In genomic region chr4:54233128-54233696, GRCh38 we compare ENCODE assay signal across 8 cellular contexts. TPM values are rescaled to one million over a fixed set of nuclear protein-coding genes. Genes with fewer than 3 reads are reported as not detected.
DNase-seq lines count a peak whose midpoint lies in the region; ATAC-seq, FAIRE-seq and TF ChIP-seq lines count a peak whose summit lies in the region.

No MANE protein-coding gene starts in this region.

- peak overlapping the region; percentile 75 for H2BK120ac ChIP-seq in IMR-90 (ENCODE audit: low read depth, low read length)

- H3K9ac ChIP-seq in IMR-90 (ENCODE audit: low read depth, low read length), result peak overlapping the region; percentile 84

- peak overlapping the region; percentile 89 for H2BK5ac ChIP-seq in IMR-90 (ENCODE audit: low read depth, low read length, poor library complexity, severe bottlenecking)

- H3K4me2 ChIP-seq in IMR-90 (ENCODE audit: low read depth, low read length), result peak overlapping the region; percentile 70; the same call in 1 of the 2 replicates

- H3K56ac ChIP-seq in IMR-90 (ENCODE audit: extremely low read depth, insufficient read depth, low read length), result peak overlapping the region; percentile 48; the same call in 1 of the 2 replicates

- TF ChIP-seq RAD21 in IMR-90 (IDR thresholded peaks at IDR 0.05; ENCODE audit: low read length), result peak; percentile 92

- H3K27ac Mint-ChIP-seq in natural killer cell, result no peak overlapping the region
- H3K27ac Mint-ChIP-seq in stimulated activated naive B cell treated with anti-CD40 and anti-IgM and Interleukin-4, amounts not matched to agents 10 μg/mL and 1 μg/mL and 100 μg/mL, for 72 hours, result peak overlapping the region; percentile 81

- peak overlapping the region; percentile 61 for H4K91ac ChIP-seq in IMR-90 (ENCODE audit: insufficient read depth, low read depth, low read length)

- no peak overlapping the region for H2BK20ac ChIP-seq in IMR-90 (ENCODE audit: low read depth, low read length)

- peak; percentile 34 for DNase-seq in DMS114 treated with DMSO at 0.1 percent for 48 hours (lab: John Stamatoyannopoulos, UW; ENCODE audit: unreplicated experiment)
- DNase-seq in IMR-90, result peak; percentile 85
- DNase-seq in RCC 7860 (ENCODE audit: low spot score), result peak; percentile 42
- DNase-seq in activated T-helper 1 cell treated with anti-CD3 and anti-CD28 coated beads, Interleukin-2, amount 50 U/mL, for 16 hours (ENCODE audit: low read depth in 1 of 2, low spot score in 1 of 2), result peak; percentile 36 to 47
- DNase-seq in fibroblast of mammary gland (ENCODE audit: low read depth), result peak; percentile 76
- DNase-seq in natural killer cell, result peak; percentile 64
- peak; percentile 73 for DNase-seq in stimulated activated naive B cell treated with anti-CD40 and anti-IgM and Interleukin-4, amounts not matched to agents 10 μg/mL and 1 μg/mL and 100 μg/mL, for 72 hours

- in situ Hi-C loops in IMR-90 (cut with MboI; ENCODE audit: low sequenced_read_pairs), result loop anchor here (25.0 kb wide), 1 partner anchor 1696 kb away; no protein-coding TSS in a partner anchor

- peak overlapping the region; percentile 82 for H3K4me3 Mint-ChIP-seq in natural killer cell
- peak overlapping the region; percentile 76 to 86 for H3K4me3 Mint-ChIP-seq in stimulated activated naive B cell treated with anti-CD40 and anti-IgM and Interleukin-4, amounts not matched to agents 10 μg/mL and 1 μg/mL and 100 μg/mL, for 72 hours

- H3K4ac ChIP-seq in IMR-90 (ENCODE audit: low read depth, low read length), result peak overlapping the region; percentile 88

- peaks cover 35% of the 10 kb centered on the region; the same call in 1 of the 2 replicates for H3K36me3 ChIP-seq in IMR-90 (ENCODE audit: control insufficient read depth, insufficient read depth, low read length)

- no peaks in the 10 kb centered on the region for H3K9me3 Mint-ChIP-seq in natural killer cell
- no peaks in the 10 kb centered on the region for H3K9me3 Mint-ChIP-seq in stimulated activated naive B cell treated with anti-CD40 and anti-IgM and Interleukin-4, amounts not matched to agents 10 μg/mL and 1 μg/mL and 100 μg/mL, for 72 hours

- peak overlapping the region; percentile 29 to 70; a peak in 2 of 4 replicates for H4K8ac ChIP-seq in IMR-90 (ENCODE audit: low read depth in 2 of 2, low read length in 2 of 2)

- no peaks in the 10 kb centered on the region for H3K36me3 Mint-ChIP-seq in natural killer cell
- H3K36me3 Mint-ChIP-seq in stimulated activated naive B cell treated with anti-CD40 and anti-IgM and Interleukin-4, amounts not matched to agents 10 μg/mL and 1 μg/mL and 100 μg/mL, for 72 hours, result no peaks in the 10 kb centered on the region

- no peak for FAIRE-seq in RCC 7860 (lab: Jason Lieb, UNC)

- peaks cover 46 to 47% of the 10 kb centered on the region in 2 donors for H3K27me3 Mint-ChIP-seq in natural killer cell (ENCODE audit: low read depth in 2 of 2)
- peaks cover 66 to 91% of the 10 kb centered on the region in 2 donors for H3K27me3 Mint-ChIP-seq in stimulated activated naive B cell treated with anti-CD40 and anti-IgM and Interleukin-4, amounts not matched to agents 10 μg/mL and 1 μg/mL and 100 μg/mL, for 72 hours

- H3K14ac ChIP-seq in IMR-90 (replicated peaks; ENCODE audit: low read depth, low read length), result peak overlapping the region; percentile 75

- intact Hi-C loops in IMR-90 (cut with micrococcal nuclease) (loop anchor here (5.0 to 10.0 kb wide), 2 partner anchors 371 to 1578 kb away; partner anchors contain the start of gene USP46), natural killer cell (cut with micrococcal nuclease) (loop anchor here (5.0 to 10.0 kb wide), 5 partner anchors 326 to 1856 kb away; no protein-coding TSS in a partner anchor)

- peak overlapping the region; percentile 89 for H2AFZ ChIP-seq in IMR-90 (replicated peaks; ENCODE audit: low read length, poor library complexity)

- POLR2A ChIA-PET in IMR-90 (lab: Charles Lee; ENCODE audit: unreplicated experiment), result interaction anchor here (1.4 to 2.0 kb wide), 2 partner anchors 303 to 325 kb away, joined by 3 to 8 read pairs; no protein-coding TSS in a partner anchor

- no peak for TF ChIP-seq POLR2A in IMR-90 (IDR thresholded peaks at IDR 0.05; ENCODE audit: low read depth, low read length)

- H3K79me1 ChIP-seq in IMR-90 (ENCODE audit: low read depth in 1 of 2, low read length in 2 of 2), result peaks cover 8 to 48% of the 10 kb centered on the region in 2 experiments; a peak in 3 of 4 replicates

- TF ChIP-seq CTCF in IMR-90 (conservative IDR thresholded peaks at IDR 0.05; ENCODE audit: low read depth, low read length), result peak; percentile 85
- peak; percentile 49 for TF ChIP-seq CTCF in fibroblast of mammary gland (conservative IDR thresholded peaks at IDR 0.05; ENCODE audit: control insufficient read depth, insufficient read depth, low read depth, low read length)
- TF ChIP-seq CTCF in natural killer cell (IDR thresholded peaks at IDR 0.05), result peak; percentile 62

- H3K27me3 ChIP-seq in IMR-90 (ENCODE audit: control insufficient read depth, insufficient read depth, low read length), result no peaks in the 10 kb centered on the region

- H2AK9ac ChIP-seq in IMR-90 (replicated peaks; ENCODE audit: low read depth, low read length, poor library complexity), result peak overlapping the region; percentile 80

- dilution Hi-C loops in IMR-90 (cut with HindIII; ENCODE audit: low sequenced_read_pairs, unreplicated experiment), result no loop called here

- CTCF ChIA-PET in IMR-90 (lab: Yijun Ruan, JAX), result interaction anchor here (1.1 to 3.2 kb wide), 8 partner anchors 148 to 595 kb away, joined by 3 to 13 read pairs (median 4); no protein-coding TSS in a partner anchor

- peaks cover 70% of the 10 kb centered on the region for H4K20me1 ChIP-seq in IMR-90 (ENCODE audit: insufficient read depth, low read length)

- WGBS in IMR-90 (ENCODE audit: extremely low coverage in 2 of 2, insufficient read length in 1 of 2), 2 experiments, result 0% methylated on average over 26 of the region's 59 CpGs; no CpG with 5 or more reads in 1 of the 2 experiments

- peak overlapping the region; percentile 46; the same call in 1 of the 2 replicates for H3K18ac ChIP-seq in IMR-90 (ENCODE audit: low read depth, low read length)

- peak; percentile 91 for ATAC-seq in GM21528 (IDR thresholded peaks at IDR 0.05; ENCODE audit: low FRiP score, unreplicated experiment)
- peak; percentile 36 for ATAC-seq in IMR-90 (ENCODE audit: low read depth)
- ATAC-seq in natural killer cell, result peak; percentile 83 to 85 (median 84)
- peak; percentile 88 to 93 for ATAC-seq in stimulated activated naive B cell treated with anti-CD40 and anti-IgM and Interleukin-4, amounts not matched to agents 10 μg/mL and 1 μg/mL and 100 μg/mL, for 72 hours (replicated peaks)

- no TSS peak for BruUV-seq in IMR-90 (replicated peaks; lab: Mats Ljungman, UMichigan)

- H2AK5ac ChIP-seq in IMR-90 (ENCODE audit: low read depth, low read length), result peak overlapping the region; percentile 76; the same call in 1 of the 2 replicates

- peak overlapping the region; percentile 32; the same call in 1 of the 2 replicates for H4K5ac ChIP-seq in IMR-90 (ENCODE audit: low read depth, low read length)

- no peak overlapping the region for H2BK15ac ChIP-seq in IMR-90 (ENCODE audit: low read depth, low read length)

- H3K4me3 ChIP-seq in IMR-90 (ENCODE audit: insufficient read depth, low read depth, low read length) (peak overlapping the region; percentile 89), fibroblast of mammary gland (ENCODE audit: control insufficient read depth, low read depth, low read length) (peak overlapping the region; percentile 95)

- H3K4me1 Mint-ChIP-seq in natural killer cell, result peaks cover 11 to 20% of the 10 kb centered on the region in 2 donors
- peaks cover 26 to 61% of the 10 kb centered on the region in 2 donors for H3K4me1 Mint-ChIP-seq in stimulated activated naive B cell treated with anti-CD40 and anti-IgM and Interleukin-4, amounts not matched to agents 10 μg/mL and 1 μg/mL and 100 μg/mL, for 72 hours

- peak overlapping the region; percentile 94 for H3K23ac ChIP-seq in IMR-90 (ENCODE audit: low read depth, low read length)

- H3K9me3 ChIP-seq in IMR-90 (ENCODE audit: control insufficient read depth, insufficient read depth, low read length), result no peaks in the 10 kb centered on the region

- peak overlapping the region; percentile 94 for H3K27ac ChIP-seq in IMR-90 (ENCODE audit: insufficient read depth, low read length)

- peaks cover 2% of the 10 kb centered on the region for H3K4me1 ChIP-seq in IMR-90 (ENCODE audit: control insufficient read depth, insufficient read depth, low read length)

- H3K9me1 ChIP-seq in IMR-90 (ENCODE audit: insufficient read depth, low read length), result peaks cover 8% of the 10 kb centered on the region

TF ChIP-seq in IMR-90, 13 proteins besides CTCF, POLR2A, EP300 and RAD21:
- no peak for TF ChIP-seq MAZ (IDR thresholded peaks at IDR 0.05; ENCODE audit: borderline replicate concordance, low read depth, low read length)
- no peak for TF ChIP-seq MAFK (IDR thresholded peaks at IDR 0.05; ENCODE audit: low read depth, low read length)
- TF ChIP-seq FOS (IDR thresholded peaks at IDR 0.05; ENCODE audit: low read depth, low read length), result no peak
- TF ChIP-seq ELK1 (IDR thresholded peaks at IDR 0.05; ENCODE audit: borderline replicate concordance, low read depth, low read length), result no peak
- TF ChIP-seq MXI1 (IDR thresholded peaks at IDR 0.05; ENCODE audit: borderline replicate concordance, low read depth, low read length), result 0 out of 2 replicates have a peak, but pooled peaks have one; percentile 27
- no peak for TF ChIP-seq RFX5 (IDR thresholded peaks at IDR 0.05; ENCODE audit: low read depth, low read length)
- TF ChIP-seq RCOR1 (IDR thresholded peaks at IDR 0.05; ENCODE audit: insufficient replicate concordance, low read length), result peak; percentile 25
- TF ChIP-seq SMC3 (IDR thresholded peaks at IDR 0.05; ENCODE audit: low read depth, low read length), result peak; percentile 66
- no peak for TF ChIP-seq BHLHE40 (IDR thresholded peaks at IDR 0.05; ENCODE audit: low read depth, low read length)

RNA-seq across cellular contexts. Expression of gene PDGFRA, which starts 4.1 kb away (rescaled TPM):
- total RNA-seq in IMR-90 (2012; rRNA removed) (157 and 168 TPM in 2 replicates), natural killer cell (under 1 TPM in 1 of 3 donors, not detected in 2; 0.05 TPM)
- 50.0 and 60.8 TPM in 2 replicates for polyA plus RNA-seq in IMR-90 (2012; rRNA removed)
- 17.1 and 26.5 TPM in 2 replicates for polyA plus RNA-seq in IMR-90 (2012; cell fraction: cytosol; rRNA removed)
- polyA plus RNA-seq in IMR-90 (2012; cell fraction: nucleus; rRNA removed; ENCODE audit: low replicate concordance), result 16.4 and 107 TPM in 2 replicates

Comparison
In these comparisons a context has a peak if more than half of its experiments do, and no peak if none do; other contexts are left out.
1. Peak in every context shown above with its lines: DNase-seq, ATAC-seq, H3K4me3 ChIP-seq and H3K27ac ChIP-seq.
2. DNase-seq: peak in every context shown above with its lines; median percentile 85 in IMR-90; 76 in fibroblast of mammary gland; 73 in stimulated activated naive B cell treated with anti-CD40 and anti-IgM and Interleukin-4, amounts not matched to agents 10 μg/mL and 1 μg/mL and 100 μg/mL, for 72 hours; 64 in natural killer cell; 42 in RCC 7860; 42 in activated T-helper 1 cell treated with anti-CD3 and anti-CD28 coated beads, Interleukin-2, amount 50 U/mL, for 16 hours; 34 in DMS114 treated with DMSO at 0.1 percent for 48 hours.
3. ATAC-seq: peak in every context shown above with its lines; median percentile 91 in GM21528; 90 in stimulated activated naive B cell treated with anti-CD40 and anti-IgM and Interleukin-4, amounts not matched to agents 10 μg/mL and 1 μg/mL and 100 μg/mL, for 72 hours; 84 in natural killer cell; 36 in IMR-90.
4. RNA of gene PDGFRA, which starts 4.1 kb away (total RNA-seq): 157 to 168 TPM in IMR-90; 0.05 TPM in natural killer cell; every median in the first group is over 100 times any median in the second.